ENCODE assay signal across 28 cellular contexts in the genomic region with DNA sequence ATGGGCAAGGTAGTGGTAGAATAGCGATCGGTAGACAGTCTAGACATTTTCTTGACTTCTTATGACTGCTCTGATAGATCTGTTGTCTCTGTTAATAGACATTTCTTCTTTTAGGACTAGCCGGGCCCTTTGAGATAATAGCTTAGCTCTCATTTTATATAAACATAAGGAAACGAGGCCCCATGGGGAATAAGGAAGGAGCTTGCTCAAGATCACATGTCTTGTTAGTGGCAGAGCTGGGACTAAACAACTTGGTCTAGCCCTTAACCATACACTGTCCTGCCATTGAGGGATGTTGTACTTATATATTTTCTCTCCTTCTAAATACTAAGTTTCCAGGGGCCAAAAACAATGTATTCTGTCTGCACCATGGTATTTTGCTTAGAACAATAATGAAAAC.
"Had no signal": no experiment of that assay in that cellular context is flagged by ENCODE, and none has a peak within 500 bp of the region (broad histone marks: within the 10 kb centered on the region; RNA-seq: fewer than 3 reads in every experiment).

No MANE protein-coding gene starts in this region.

- ATAC-seq: activated CD4-positive, alpha-beta T cell treated with anti-CD3 and anti-CD28 coated beads for 36 hours; activated CD8-positive, alpha-beta memory T cell treated with anti-CD3 and anti-CD28 coated beads, Interleukin-2, amount 10 ng/mL, durations not matched to agents 7 days and 5 days; activated CD8-positive, alpha-beta T cell treated with anti-CD3 and anti-CD28 coated beads, Interleukin-2, amount 10 ng/mL, durations not matched to agents 7 days and 5 days; activated naive CD8-positive, alpha-beta T cell treated with anti-CD3 and anti-CD28 coated beads, Interleukin-2, amount 50 U/mL, for 24 hours; T-helper 17 cell had no signal

- DNase-seq: activated CD4-positive, alpha-beta memory T cell treated with anti-CD3 and anti-CD28 coated beads for 36 hours; activated CD4-positive, alpha-beta T cell treated with anti-CD3 and anti-CD28 coated beads for 36 hours; activated CD4-positive, alpha-beta T cell treated with anti-CD3 and anti-CD28 coated beads, Interleukin-2, amount 10 ng/mL, durations not matched to agents 24 days and 14 days; activated CD4-positive, CD25-positive, alpha-beta regulatory T cell; activated CD4-positive, CD25-positive, alpha-beta regulatory T cell treated with anti-CD3 and anti-CD28 coated beads, Interleukin-2, amount 50 U/mL, for 72 hours; activated CD8-positive, alpha-beta memory T cell treated with anti-CD3 and anti-CD28 coated beads, Interleukin-2, amount 10 ng/mL, durations not matched to agents 7 days and 5 days; activated CD8-positive, alpha-beta memory T cell treated with anti-CD3 and anti-CD28 coated beads, Interleukin-2, amount 50 U/mL, for 4 hours; activated CD8-positive, alpha-beta T cell treated with anti-CD3 and anti-CD28 coated beads, Interleukin-2, amount 10 ng/mL, durations not matched to agents 7 days and 5 days; activated effector memory CD4-positive, alpha-beta T cell treated with anti-CD3 and anti-CD28 coated beads, Interleukin-2, amount 50 U/mL, for 16 hours; activated naive CD4-positive, alpha-beta T cell treated with anti-CD3 and anti-CD28 coated beads for 36 hours; activated naive CD8-positive, alpha-beta T cell treated with anti-CD3 and anti-CD28 coated beads for 36 hours; activated naive CD8-positive, alpha-beta T cell treated with anti-CD3 and anti-CD28 coated beads, Interleukin-2, amount 50 U/mL, for 24 hours; activated T-cell treated with anti-CD3 and anti-CD28 coated beads, Interleukin-2, amount 50 U/mL, for 1 hour; activated T-cell treated with anti-CD3 and anti-CD28 coated beads, Interleukin-2, amount 50 U/mL, for 48 hours; central memory CD4-positive, alpha-beta T cell; cerebellar nuclear complex; colonic mucosa; effector CD8-positive, alpha-beta T cell; esophagus squamous epithelium; foreskin fibroblast; head of caudate nucleus; T-helper 1 cell; T-helper 17 cell; T1000 had no signal

- H3K9me3 ChIP-seq: ascending aorta, breast epithelium, colonic mucosa, esophagus squamous epithelium had no signal

- H3K36me3 ChIP-seq: ascending aorta, breast epithelium, cardiac muscle cell, colonic mucosa, esophagus squamous epithelium had no signal

- H3K4me1 ChIP-seq: ascending aorta, breast epithelium, colonic mucosa had no signal

- H3K27ac ChIP-seq: ascending aorta, breast epithelium, cardiac muscle cell, colonic mucosa, epithelial cell of prostate, esophagus squamous epithelium had no signal

- H3K27me3 ChIP-seq: ascending aorta, breast epithelium, cardiac muscle cell, colonic mucosa had no signal

- H3K4me3 ChIP-seq: ascending aorta, breast epithelium, cardiac muscle cell, colonic mucosa, esophagus squamous epithelium had no signal
